1 cellular context compared by ENCODE assay signal in genomic region chr11:62324738-62325556, GRCh38.
TF ChIP-seq lines count a peak whose summit lies in the region.

No MANE protein-coding gene starts in this region.

TF ChIP-seq in HepG2, 621 proteins besides CTCF, POLR2A, EP300 and RAD21 (continues in another document):
- TF ChIP-seq ZNF724P (CRISPR knock-in tag; IDR thresholded peaks at IDR 0.05; ENCODE audit: borderline replicate concordance): 0 out of 2 replicates have a peak, but pooled peaks have one; percentile 33
- peak; percentile 57 for TF ChIP-seq SMC3 (IDR thresholded peaks at IDR 0.05; ENCODE audit: low read length)
- peak; percentile 83 for TF ChIP-seq CEBPG (CRISPR knock-in tag; IDR thresholded peaks at IDR 0.05)
- TF ChIP-seq HOMEZ (CRISPR knock-in tag; IDR thresholded peaks at IDR 0.05; ENCODE audit: low read depth): no peak
- TF ChIP-seq ZNF644 (CRISPR knock-in tag; IDR thresholded peaks at IDR 0.05; ENCODE audit: low read depth): peak; percentile 88
- no peak for TF ChIP-seq GATA4 (IDR thresholded peaks at IDR 0.05; ENCODE audit: borderline replicate concordance, low read depth)
- no peak for TF ChIP-seq FIP1L1 (IDR thresholded peaks at IDR 0.05; ENCODE audit: borderline replicate concordance, insufficient read depth, low read depth, low read length)
- peak; percentile 59; the same call in 1 of the 2 replicates for TF ChIP-seq SALL1 (CRISPR knock-in tag; IDR thresholded peaks at IDR 0.05)
- TF ChIP-seq, protein P1, sequence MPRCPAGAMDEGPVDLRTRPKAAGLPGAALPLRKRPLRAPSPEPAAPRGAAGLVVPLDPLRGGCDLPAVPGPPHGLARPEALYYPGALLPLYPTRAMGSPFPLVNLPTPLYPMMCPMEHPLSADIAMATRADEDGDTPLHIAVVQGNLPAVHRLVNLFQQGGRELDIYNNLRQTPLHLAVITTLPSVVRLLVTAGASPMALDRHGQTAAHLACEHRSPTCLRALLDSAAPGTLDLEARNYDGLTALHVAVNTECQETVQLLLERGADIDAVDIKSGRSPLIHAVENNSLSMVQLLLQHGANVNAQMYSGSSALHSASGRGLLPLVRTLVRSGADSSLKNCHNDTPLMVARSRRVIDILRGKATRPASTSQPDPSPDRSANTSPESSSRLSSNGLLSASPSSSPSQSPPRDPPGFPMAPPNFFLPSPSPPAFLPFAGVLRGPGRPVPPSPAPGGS (CRISPR knock-in tag; IDR thresholded peaks at IDR 0.05): no peak
- TF ChIP-seq TAF1 (CRISPR knock-in tag; IDR thresholded peaks at IDR 0.05): no peak
- no peak for TF ChIP-seq ZNF577 (CRISPR knock-in tag; IDR thresholded peaks at IDR 0.05; ENCODE audit: borderline replicate concordance, low read depth)
- TF ChIP-seq ZNF331 (CRISPR knock-in tag; IDR thresholded peaks at IDR 0.05): 0 out of 2 replicates have a peak, but pooled peaks have one; percentile 37
- no peak for TF ChIP-seq TAF15 (IDR thresholded peaks at IDR 0.05; ENCODE audit: low read depth, low read length, poor library complexity, severe bottlenecking)
- TF ChIP-seq SMAD1 (CRISPR knock-in tag; IDR thresholded peaks at IDR 0.05; ENCODE audit: borderline replicate concordance, low read depth): peak; percentile 48; the same call in 1 of the 2 replicates
- peak; percentile 94 for TF ChIP-seq STAG1 (CRISPR knock-in tag; IDR thresholded peaks at IDR 0.05)
- no peak for TF ChIP-seq NFRKB (IDR thresholded peaks at IDR 0.05)
- TF ChIP-seq RXRB (CRISPR knock-in tag; IDR thresholded peaks at IDR 0.05; ENCODE audit: borderline replicate concordance): 0 out of 2 replicates have a peak, but pooled peaks have one; percentile 10
- TF ChIP-seq ZNF274 (CRISPR knock-in tag; IDR thresholded peaks at IDR 0.05): no peak
- TF ChIP-seq FOXO1 (CRISPR knock-in tag; IDR thresholded peaks at IDR 0.05): no peak
- TF ChIP-seq ZNF749 (CRISPR knock-in tag; IDR thresholded peaks at IDR 0.05; ENCODE audit: borderline replicate concordance): no peak
- peak; percentile 48; the same call in 1 of the 2 replicates for TF ChIP-seq ARID3A (IDR thresholded peaks at IDR 0.05; ENCODE audit: low read depth, low read length)
- 0 out of 2 replicates have a peak, but pooled peaks have one; percentile 61 for TF ChIP-seq ZNF512B (CRISPR knock-in tag; IDR thresholded peaks at IDR 0.05; ENCODE audit: borderline replicate concordance)
- no peak for TF ChIP-seq NFE2L1 (CRISPR knock-in tag; IDR thresholded peaks at IDR 0.05; ENCODE audit: borderline replicate concordance)
- TF ChIP-seq XRCC5 (optimal IDR thresholded peaks at IDR 0.05; ENCODE audit: low read length): peak; percentile 94
- TF ChIP-seq HMG20A (CRISPR knock-in tag; IDR thresholded peaks at IDR 0.05; ENCODE audit: borderline replicate concordance): no peak
- no peak for TF ChIP-seq ZNF652 (CRISPR knock-in tag; IDR thresholded peaks at IDR 0.05; ENCODE audit: borderline replicate concordance, low read depth)
- TF ChIP-seq ETV5 (CRISPR knock-in tag; IDR thresholded peaks at IDR 0.05; ENCODE audit: borderline replicate concordance): no peak
- no peak for TF ChIP-seq ZNF629 (CRISPR knock-in tag; conservative IDR thresholded peaks at IDR 0.05)
- no peak for TF ChIP-seq ZNF672 (CRISPR knock-in tag; IDR thresholded peaks at IDR 0.05)
- TF ChIP-seq MIER2 (CRISPR knock-in tag; IDR thresholded peaks at IDR 0.05): peak; percentile 63; the same call in 1 of the 2 replicates
- 0 out of 2 replicates have a peak, but pooled peaks have one; percentile 45 for TF ChIP-seq KDM3A (CRISPR knock-in tag; IDR thresholded peaks at IDR 0.05; ENCODE audit: low read depth)
- TF ChIP-seq, protein P2, sequence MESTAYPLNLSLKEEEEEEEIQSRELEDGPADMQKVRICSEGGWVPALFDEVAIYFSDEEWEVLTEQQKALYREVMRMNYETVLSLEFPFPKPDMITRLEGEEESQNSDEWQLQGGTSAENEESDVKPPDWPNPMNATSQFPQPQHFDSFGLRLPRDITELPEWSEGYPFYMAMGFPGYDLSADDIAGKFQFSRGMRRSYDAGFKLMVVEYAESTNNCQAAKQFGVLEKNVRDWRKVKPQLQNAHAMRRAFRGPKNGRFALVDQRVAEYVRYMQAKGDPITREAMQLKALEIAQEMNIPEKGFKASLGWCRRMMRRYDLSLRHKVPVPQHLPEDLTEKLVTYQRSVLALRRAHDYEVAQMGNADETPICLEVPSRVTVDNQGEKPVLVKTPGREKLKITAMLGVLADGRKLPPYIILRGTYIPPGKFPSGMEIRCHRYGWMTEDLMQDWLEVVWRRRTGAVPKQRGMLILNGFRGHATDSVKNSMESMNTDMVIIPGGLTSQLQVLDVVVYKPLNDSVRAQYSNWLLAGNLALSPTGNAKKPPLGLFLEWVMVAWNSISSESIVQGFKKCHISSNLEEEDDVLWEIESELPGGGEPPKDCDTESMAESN (CRISPR knock-in tag; conservative IDR thresholded peaks at IDR 0.05): 0 out of 2 replicates have a peak, but pooled peaks have one; percentile 44
- TF ChIP-seq KDM5B (CRISPR knock-in tag; IDR thresholded peaks at IDR 0.05; ENCODE audit: borderline replicate concordance): no peak
- no peak for TF ChIP-seq ZNF589 (CRISPR knock-in tag; conservative IDR thresholded peaks at IDR 0.05)
- no peak for TF ChIP-seq RNF2 (conservative IDR thresholded peaks at IDR 0.05; ENCODE audit: low read depth)
- TF ChIP-seq GATAD2A (CRISPR knock-in tag; IDR thresholded peaks at IDR 0.05): peak; percentile 40; the same call in 1 of the 2 replicates
- 0 out of 2 replicates have a peak, but pooled peaks have one; percentile 54 for TF ChIP-seq NFKB2 (CRISPR knock-in tag; IDR thresholded peaks at IDR 0.05; ENCODE audit: borderline replicate concordance)
- TF ChIP-seq, protein P3, sequence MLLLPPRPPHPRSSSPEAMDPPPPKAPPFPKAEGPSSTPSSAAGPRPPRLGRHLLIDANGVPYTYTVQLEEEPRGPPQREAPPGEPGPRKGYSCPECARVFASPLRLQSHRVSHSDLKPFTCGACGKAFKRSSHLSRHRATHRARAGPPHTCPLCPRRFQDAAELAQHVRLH (CRISPR knock-in tag; IDR thresholded peaks at IDR 0.05; ENCODE audit: borderline replicate concordance, low read depth): peak; percentile 52; the same call in 1 of the 2 replicates
- TF ChIP-seq, protein P4, sequence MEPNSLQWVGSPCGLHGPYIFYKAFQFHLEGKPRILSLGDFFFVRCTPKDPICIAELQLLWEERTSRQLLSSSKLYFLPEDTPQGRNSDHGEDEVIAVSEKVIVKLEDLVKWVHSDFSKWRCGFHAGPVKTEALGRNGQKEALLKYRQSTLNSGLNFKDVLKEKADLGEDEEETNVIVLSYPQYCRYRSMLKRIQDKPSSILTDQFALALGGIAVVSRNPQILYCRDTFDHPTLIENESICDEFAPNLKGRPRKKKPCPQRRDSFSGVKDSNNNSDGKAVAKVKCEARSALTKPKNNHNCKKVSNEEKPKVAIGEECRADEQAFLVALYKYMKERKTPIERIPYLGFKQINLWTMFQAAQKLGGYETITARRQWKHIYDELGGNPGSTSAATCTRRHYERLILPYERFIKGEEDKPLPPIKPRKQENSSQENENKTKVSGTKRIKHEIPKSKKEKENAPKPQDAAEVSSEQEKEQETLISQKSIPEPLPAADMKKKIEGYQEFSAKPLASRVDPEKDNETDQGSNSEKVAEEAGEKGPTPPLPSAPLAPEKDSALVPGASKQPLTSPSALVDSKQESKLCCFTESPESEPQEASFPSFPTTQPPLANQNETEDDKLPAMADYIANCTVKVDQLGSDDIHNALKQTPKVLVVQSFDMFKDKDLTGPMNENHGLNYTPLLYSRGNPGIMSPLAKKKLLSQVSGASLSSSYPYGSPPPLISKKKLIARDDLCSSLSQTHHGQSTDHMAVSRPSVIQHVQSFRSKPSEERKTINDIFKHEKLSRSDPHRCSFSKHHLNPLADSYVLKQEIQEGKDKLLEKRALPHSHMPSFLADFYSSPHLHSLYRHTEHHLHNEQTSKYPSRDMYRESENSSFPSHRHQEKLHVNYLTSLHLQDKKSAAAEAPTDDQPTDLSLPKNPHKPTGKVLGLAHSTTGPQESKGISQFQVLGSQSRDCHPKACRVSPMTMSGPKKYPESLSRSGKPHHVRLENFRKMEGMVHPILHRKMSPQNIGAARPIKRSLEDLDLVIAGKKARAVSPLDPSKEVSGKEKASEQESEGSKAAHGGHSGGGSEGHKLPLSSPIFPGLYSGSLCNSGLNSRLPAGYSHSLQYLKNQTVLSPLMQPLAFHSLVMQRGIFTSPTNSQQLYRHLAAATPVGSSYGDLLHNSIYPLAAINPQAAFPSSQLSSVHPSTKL (CRISPR knock-in tag; IDR thresholded peaks at IDR 0.05): peak; percentile 43; the same call in 1 of the 2 replicates
- TF ChIP-seq ZSCAN22 (CRISPR knock-in tag; IDR thresholded peaks at IDR 0.05): peak; percentile 93
- TF ChIP-seq CHD4 (IDR thresholded peaks at IDR 0.05; ENCODE audit: borderline replicate concordance, low read length): no peak
- peak; percentile 58 for TF ChIP-seq TEAD3 (CRISPR knock-in tag; optimal IDR thresholded peaks at IDR 0.05; ENCODE audit: borderline replicate concordance)
- peak; percentile 41 for TF ChIP-seq IRF2 (CRISPR knock-in tag; IDR thresholded peaks at IDR 0.05)
- no peak for TF ChIP-seq PAF1 (CRISPR knock-in tag; IDR thresholded peaks at IDR 0.05)
- 0 out of 2 replicates have a peak, but pooled peaks have one; percentile 45 for TF ChIP-seq ZBTB33 (CRISPR knock-in tag; IDR thresholded peaks at IDR 0.05)
- peak; percentile 75 for TF ChIP-seq CEBPB (IDR thresholded peaks at IDR 0.05; ENCODE audit: borderline replicate concordance, low read depth, low read length)
